In the genomic region with DNA sequence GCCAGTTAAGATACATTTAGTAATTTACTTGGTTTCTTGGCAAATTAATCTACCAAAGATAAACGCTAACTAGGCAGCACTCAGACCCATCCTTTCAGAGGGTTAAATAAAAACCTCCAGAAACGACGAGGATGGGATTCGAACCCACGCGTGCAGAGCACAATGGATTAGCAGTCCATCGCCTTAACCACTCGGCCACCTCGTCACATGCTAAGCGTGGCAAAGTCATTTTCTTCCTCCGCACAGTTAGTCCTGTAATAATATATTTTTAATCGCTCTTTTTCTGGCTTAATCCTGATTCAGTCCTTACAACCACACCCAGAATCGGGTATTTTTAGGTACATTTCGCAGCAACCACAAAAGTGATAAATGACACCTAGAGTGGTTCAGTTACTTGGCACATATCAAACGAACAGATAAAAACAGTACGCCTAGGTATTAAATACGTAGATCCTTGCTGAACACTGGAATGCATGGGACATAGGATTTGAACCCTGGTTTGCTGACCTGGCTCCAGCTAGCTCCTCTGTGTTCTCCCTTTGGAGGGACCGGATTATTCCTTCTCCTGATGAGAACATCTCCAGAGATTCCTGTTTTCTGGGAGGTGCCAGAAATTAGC, we compare ENCODE assay signal across 9 cellular contexts.
DNase-seq lines count a peak whose midpoint lies in the region; ATAC-seq and TF ChIP-seq lines count a peak whose summit lies in the region.
"Had no signal": no experiment of that assay in that cellular context is flagged by ENCODE, and none has a peak within 500 bp of the region (broad histone marks: within the 10 kb centered on the region; RNA-seq: fewer than 3 reads in every experiment).

No MANE protein-coding gene starts in this region.

- H2BK120ac ChIP-seq in mesenchymal stem cell (ENCODE audit: low read depth, low read length), result no peak overlapping the region

- no peak overlapping the region for H4K91ac ChIP-seq in mesenchymal stem cell (ENCODE audit: low read length)

- H2BK12ac ChIP-seq in mesenchymal stem cell (ENCODE audit: low read length in 2 of 2), result no peak overlapping the region

- peak overlapping the region; percentile 63 for H3K9ac ChIP-seq in mesenchymal stem cell (ENCODE audit: low read length)

- no peaks in the 10 kb centered on the region for H3K79me1 ChIP-seq in mesenchymal stem cell (replicated peaks; ENCODE audit: low read length, poor library complexity, severe bottlenecking)

- H3K27me3 Mint-ChIP-seq in MCF 10A (ENCODE audit: insufficient read depth, unreplicated experiment), result no peaks in the 10 kb centered on the region

- no peak overlapping the region for H2BK5ac ChIP-seq in mesenchymal stem cell (ENCODE audit: low read depth, low read length, poor library complexity, severe bottlenecking)

- no peak overlapping the region for H2AK5ac ChIP-seq in mesenchymal stem cell (ENCODE audit: low read length, severe bottlenecking)

- H2AFZ ChIP-seq in mesenchymal stem cell (ENCODE audit: low read depth, low read length), result peak overlapping the region; percentile 51

- CTCF ChIA-PET in MCF 10A (lab: Yijun Ruan, JAX), result interaction anchor here (0.5 to 1.0 kb wide), 3 partner anchors 13 to 545 kb away, joined by 3 read pairs; no protein-coding TSS in a partner anchor

- intact Hi-C loops in MCF 10A (cut with micrococcal nuclease) (no loop called here), breast epithelium (cut with DNase I; ENCODE audit: low total_unique reads) (no loop called here), posterior vena cava (cut with DNase I) (no loop called here)

- no peak overlapping the region for H4K8ac ChIP-seq in mesenchymal stem cell (ENCODE audit: low read length)

- H3K4me3 ChIP-seq in breast epithelium, result peak overlapping the region in 1 of 3 donors; percentile 39
- peak overlapping the region in 1 of 2 experiments; percentile 73 for H3K4me3 ChIP-seq in mesenchymal stem cell (ENCODE audit: insufficient read depth in 1 of 2, low read depth in 1 of 2, low read length in 2 of 2)

- peak overlapping the region; percentile 95 for H3K4me2 ChIP-seq in mesenchymal stem cell (ENCODE audit: low read length, poor library complexity, severe bottlenecking)

- no peak for TF ChIP-seq CTCF in MCF 10A (IDR thresholded peaks at IDR 0.05; ENCODE audit: unreplicated experiment)
- TF ChIP-seq CTCF in breast epithelium (IDR thresholded peaks at IDR 0.05), result no peak

- peak overlapping the region; percentile 74 for H3K27ac Mint-ChIP-seq in MCF 10A (ENCODE audit: low read depth, unreplicated experiment)

- 2% methylated on average over 18 of the region's 18 CpGs for WGBS in mesenchymal stem cell

- H3K4me1 Mint-ChIP-seq in MCF 10A (ENCODE audit: insufficient read depth, unreplicated experiment), result no peaks in the 10 kb centered on the region
- H3K4me1 Mint-ChIP-seq: central memory CD8-positive, alpha-beta T cell had no signal

- no peak overlapping the region for H3K23ac ChIP-seq in mesenchymal stem cell (ENCODE audit: low read length in 2 of 2)

- H3K4me1 ChIP-seq in breast epithelium (no peaks in the 10 kb centered on the region), mesenchymal stem cell (ENCODE audit: control insufficient read depth, insufficient read depth, low read depth, low read length) (no peaks in the 10 kb centered on the region)

- H3K27me3 ChIP-seq in breast epithelium (peaks cover 0 to 39% of the 10 kb centered on the region in 2 donors), mesenchymal stem cell (ENCODE audit: control insufficient read depth in 1 of 2, insufficient read depth in 1 of 2, low read length in 2 of 2) (no peaks in the 10 kb centered on the region)

- no peaks in the 10 kb centered on the region for H3K36me3 ChIP-seq in breast epithelium
- no peaks in the 10 kb centered on the region for H3K36me3 ChIP-seq in mesenchymal stem cell (ENCODE audit: control insufficient read depth in 1 of 2, insufficient read depth in 2 of 2, low read depth in 1 of 2, low read length in 2 of 2)

- H3K36me3 Mint-ChIP-seq in MCF 10A (ENCODE audit: insufficient read depth, unreplicated experiment), result no peaks in the 10 kb centered on the region

- TF ChIP-seq POLR2A in breast epithelium (IDR thresholded peaks at IDR 0.05) (no peak), GM18505 (IDR thresholded peaks at IDR 0.05; ENCODE audit: borderline replicate concordance, extremely low read depth, insufficient read depth, insufficient read length) (no peak)

- ATAC-seq in GM18505 (IDR thresholded peaks at IDR 0.05; ENCODE audit: unreplicated experiment), result no peak

- POLR2A ChIA-PET in MCF 10A (lab: Yijun Ruan, JAX), result interaction anchor here (0.7 to 4.6 kb wide), 8 partner anchors 8 to 325 kb away, joined by 3 to 43 read pairs (median 6); a partner anchor contains a TSS

- H3K18ac ChIP-seq in mesenchymal stem cell (ENCODE audit: low read depth in 1 of 2, low read length in 2 of 2), result no peak overlapping the region

- peak; percentile 73 for DNase-seq in MCF 10A (ENCODE audit: unreplicated experiment)
- DNase-seq in breast epithelium (ENCODE audit: low spot score in 2 of 2), result no peak
- DNase-seq in NCI-H460 (ENCODE audit: extremely low read depth, low read depth), result peak; percentile 71
- DNase-seq in astrocyte of the hippocampus (ENCODE audit: low read depth, low spot score), result peak; percentile 49
- peak; percentile 64 for DNase-seq in mesenchymal stem cell
- DNase-seq in posterior vena cava (ENCODE audit: low spot score), result no peak
- no peak for DNase-seq in ureter (ENCODE audit: low spot score)

- peak overlapping the region; percentile 76 for H3K4me3 Mint-ChIP-seq in MCF 10A (ENCODE audit: unreplicated experiment)
- H3K4me3 Mint-ChIP-seq: central memory CD8-positive, alpha-beta T cell had no signal

- no TSS peak for BruUV-seq in MCF 10A (replicated peaks; lab: Mats Ljungman, UMichigan)

- no peak overlapping the region for H2BK15ac ChIP-seq in mesenchymal stem cell (ENCODE audit: low read depth, poor library complexity, severe bottlenecking)

- H3K9me3 Mint-ChIP-seq in MCF 10A (ENCODE audit: unreplicated experiment), result no peaks in the 10 kb centered on the region

- no peak overlapping the region for H3K4ac ChIP-seq in mesenchymal stem cell (ENCODE audit: low read depth in 1 of 2, low read length in 2 of 2)

- H3K14ac ChIP-seq in mesenchymal stem cell (ENCODE audit: low read length in 2 of 2), result no peak overlapping the region

- H3K9me3 ChIP-seq in breast epithelium, result no peaks in the 10 kb centered on the region
- H3K9me3 ChIP-seq in mesenchymal stem cell (ENCODE audit: control insufficient read depth, low read length), result no peaks in the 10 kb centered on the region

- H3K27ac ChIP-seq in breast epithelium (no peak overlapping the region), mesenchymal stem cell (ENCODE audit: low read length, poor library complexity, severe bottlenecking) (no peak overlapping the region)

Comparison
In these comparisons a context has a peak if more than half of its experiments do, and no peak if none do; other contexts are left out.
1. DNase-seq: peak in MCF 10A (single experiment), NCI-H460 (single experiment), astrocyte of the hippocampus (single experiment) and mesenchymal stem cell (single experiment); none in breast epithelium (0 of 2), posterior vena cava (single experiment) and ureter (single experiment).